In the genomic region with DNA sequence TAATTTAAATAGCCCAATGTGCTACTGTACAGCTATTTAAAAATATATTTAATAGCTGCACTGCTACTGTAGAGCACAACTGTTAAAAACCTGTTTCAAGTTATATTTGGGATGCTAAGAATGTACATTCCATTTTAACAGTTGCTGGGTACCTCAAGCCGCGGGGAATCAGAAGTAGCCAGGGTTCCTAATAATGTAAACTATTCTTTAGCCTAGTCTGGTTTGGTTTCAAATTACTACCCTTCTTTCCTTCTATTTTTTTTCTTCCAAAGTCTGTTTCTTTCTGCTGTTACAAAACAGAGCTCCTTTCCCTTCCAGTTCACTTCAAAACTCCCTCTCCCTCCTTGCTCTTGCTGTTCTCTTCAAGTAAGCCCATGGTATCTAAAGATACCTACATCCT, we compare ENCODE assay signal across 18 cellular contexts. TPM values are rescaled to one million over a fixed set of nuclear protein-coding genes. Genes with fewer than 3 reads are reported as not detected.
DNase-seq lines count a peak whose midpoint lies in the region; TF ChIP-seq lines count a peak whose summit lies in the region.
"Had no signal": no experiment of that assay in that cellular context is flagged by ENCODE, and none has a peak within 500 bp of the region (broad histone marks: within the 10 kb centered on the region; RNA-seq: fewer than 3 reads in every experiment).

No MANE protein-coding gene starts in this region.

- H3K9me3 Mint-ChIP-seq in HFFc6 (no peaks in the 10 kb centered on the region), endodermal cell (no peaks in the 10 kb centered on the region), nephron progenitor cell (peaks cover 20% of the 10 kb centered on the region)
- H3K9me3 Mint-ChIP-seq in activated naive CD4-positive, alpha-beta T cell treated with anti-CD3 and anti-CD28 coated beads for 36 hours: peaks cover 4% of the 10 kb centered on the region

- WGBS in endodermal cell (ENCODE audit: insufficient coverage in 1 of 2, insufficient read length in 1 of 2), 2 experiments: 50 to 80% methylated on average over 1 to 2 of the region's 2 CpGs

- TF ChIP-seq CTCF in HFFc6 (IDR thresholded peaks at IDR 0.05) (no peak), endodermal cell (conservative IDR thresholded peaks at IDR 0.05) (no peak), nephron progenitor cell (IDR thresholded peaks at IDR 0.05) (no peak)

- peak overlapping the region; percentile 55 for H3K4me3 Mint-ChIP-seq in HFFc6
- no peak overlapping the region for H3K4me3 Mint-ChIP-seq in endodermal cell
- H3K4me3 Mint-ChIP-seq in nephron progenitor cell: no peak overlapping the region
- no peak overlapping the region for H3K4me3 Mint-ChIP-seq in activated naive CD4-positive, alpha-beta T cell treated with anti-CD3 and anti-CD28 coated beads for 36 hours

- intact Hi-C loops in activated naive CD4-positive, alpha-beta T cell treated with anti-CD3 and anti-CD28 coated beads for 36 hours (cut with micrococcal nuclease): no loop called here

- no peaks in the 10 kb centered on the region for H3K27me3 ChIP-seq in endodermal cell (ENCODE audit: control insufficient read depth, insufficient read depth, low read length, poor library complexity, severe bottlenecking)

- no peak overlapping the region for H3K4me3 ChIP-seq in endodermal cell (ENCODE audit: low read length)

- H3K27me3 Mint-ChIP-seq in HFFc6 (ENCODE audit: insufficient read depth) (peaks cover 5% of the 10 kb centered on the region; the same call in 1 of the 2 replicates), endodermal cell (ENCODE audit: insufficient read depth) (no peaks in the 10 kb centered on the region), nephron progenitor cell (ENCODE audit: low read depth, poor library complexity) (peaks cover 3% of the 10 kb centered on the region)
- H3K27me3 Mint-ChIP-seq in activated naive CD4-positive, alpha-beta T cell treated with anti-CD3 and anti-CD28 coated beads for 36 hours (ENCODE audit: low read depth): no peaks in the 10 kb centered on the region

- H3K4me1 Mint-ChIP-seq in HFFc6 (ENCODE audit: low read depth) (peaks cover 89% of the 10 kb centered on the region), endodermal cell (peaks cover 30% of the 10 kb centered on the region), nephron progenitor cell (peaks cover 6% of the 10 kb centered on the region)
- peaks cover 54% of the 10 kb centered on the region for H3K4me1 Mint-ChIP-seq in activated naive CD4-positive, alpha-beta T cell treated with anti-CD3 and anti-CD28 coated beads for 36 hours (ENCODE audit: low read depth)

- DNase-seq in AG20443 (ENCODE audit: low spot score): peak; percentile 15
- DNase-seq in HFFc6: peak; percentile 31
- no peak for DNase-seq in endodermal cell
- no peak for DNase-seq in nephron progenitor cell
- no peak for DNase-seq in ecto neural progenitor cell (ENCODE audit: low spot score)
- DNase-seq in SKM-1 treated with dmso at 0.1 percent for 144 hours (lab: John Stamatoyannopoulos, UW; ENCODE audit: unreplicated experiment): no peak
- no peak for DNase-seq in COLO668 (lab: John Stamatoyannopoulos, UW; ENCODE audit: unreplicated experiment)
- no peak for DNase-seq in activated naive CD4-positive, alpha-beta T cell treated with anti-CD3 and anti-CD28 coated beads for 36 hours
- DNase-seq: activated CD4-positive, alpha-beta T cell treated with anti-CD3 and anti-CD28 coated beads, Interleukin-2, amount 50 U/mL, for 1 hour; aorta; COR-L47; foreskin melanocyte; hippocampal formation; NCI-H1092 treated with DMSO at 0.1 percent for 48 hours; NCI-H2081; NCI-H510A treated with DMSO at 0.1 percent for 48 hours; SW 1271 had no signal

- no peak overlapping the region for H3K27ac ChIP-seq in endodermal cell (ENCODE audit: low read depth, low read length)
- H3K27ac ChIP-seq: RWPE1 had no signal

- peaks cover 7% of the 10 kb centered on the region for H3K4me1 ChIP-seq in endodermal cell (ENCODE audit: control insufficient read depth, insufficient read depth, low read length)

- CTCF ChIA-PET in activated naive CD4-positive, alpha-beta T cell treated with anti-CD3 and anti-CD28 coated beads for 36 hours (lab: Charles Lee): interaction anchor here (0.7 kb wide), 1 partner anchor 212 kb away, joined by 3 read pairs; no protein-coding TSS in a partner anchor

- H3K36me3 Mint-ChIP-seq in HFFc6 (ENCODE audit: low read depth): peaks cover 30% of the 10 kb centered on the region
- H3K36me3 Mint-ChIP-seq in endodermal cell (ENCODE audit: low read depth): peaks cover 13% of the 10 kb centered on the region
- H3K36me3 Mint-ChIP-seq in nephron progenitor cell (ENCODE audit: low read depth): peaks cover 56% of the 10 kb centered on the region
- peaks cover 30% of the 10 kb centered on the region for H3K36me3 Mint-ChIP-seq in activated naive CD4-positive, alpha-beta T cell treated with anti-CD3 and anti-CD28 coated beads for 36 hours (ENCODE audit: low read depth)

- no peak overlapping the region for H3K9ac ChIP-seq in endodermal cell (ENCODE audit: extremely low read depth, low read length, poor library complexity, severe bottlenecking)

- no peaks in the 10 kb centered on the region for H3K9me3 ChIP-seq in endodermal cell (ENCODE audit: control insufficient read depth, low read length)

- H3K27ac Mint-ChIP-seq in HFFc6 (peak overlapping the region; percentile 61), endodermal cell (peak overlapping the region; percentile 15), nephron progenitor cell (peak overlapping the region; percentile 21)
- no peak overlapping the region for H3K27ac Mint-ChIP-seq in activated naive CD4-positive, alpha-beta T cell treated with anti-CD3 and anti-CD28 coated beads for 36 hours

- peaks cover 14% of the 10 kb centered on the region for H3K36me3 ChIP-seq in endodermal cell (ENCODE audit: control insufficient read depth, insufficient read depth, low read length)

RNA-seq across cellular contexts. Expression of a gene that starts 21.3 kb away (rescaled TPM):
- total RNA-seq in HFFc6 (2021; fragmentation: NEBNext Ultra II Directional; extraction: Animal tissue kit (Norgen Biotek cat#: 25700)): 100 to 1,000 TPM; 108 to 130 (median 115) TPM
- total RNA-seq in endodermal cell: 100 to 1,000 TPM in 1 of 2 donors, 10 to 100 TPM in 1; 99.6 to 116 TPM
- 58.9 TPM for polyA plus RNA-seq in endodermal cell (2013, experiment 1 of 2)
- polyA plus RNA-seq in endodermal cell (2013, experiment 2 of 2): 65.4 TPM
- total RNA-seq in activated naive CD4-positive, alpha-beta T cell treated with anti-CD3 and anti-CD28 coated beads for 36 hours: 10 to 100 TPM; 95.0 to 97.7 TPM

Comparison
In these comparisons a context has a peak if more than half of its experiments do, and no peak if none do; other contexts are left out.
1. DNase-seq: peak in AG20443 (single experiment) and HFFc6 (single experiment); none in endodermal cell (single experiment), nephron progenitor cell (single experiment), ecto neural progenitor cell (single experiment), SKM-1 treated with dmso at 0.1 percent for 144 hours (single experiment), COLO668 (single experiment) and activated naive CD4-positive, alpha-beta T cell treated with anti-CD3 and anti-CD28 coated beads for 36 hours (single experiment).